Comparison of ENCODE assay signal across 20 cellular contexts in the genomic region with DNA sequence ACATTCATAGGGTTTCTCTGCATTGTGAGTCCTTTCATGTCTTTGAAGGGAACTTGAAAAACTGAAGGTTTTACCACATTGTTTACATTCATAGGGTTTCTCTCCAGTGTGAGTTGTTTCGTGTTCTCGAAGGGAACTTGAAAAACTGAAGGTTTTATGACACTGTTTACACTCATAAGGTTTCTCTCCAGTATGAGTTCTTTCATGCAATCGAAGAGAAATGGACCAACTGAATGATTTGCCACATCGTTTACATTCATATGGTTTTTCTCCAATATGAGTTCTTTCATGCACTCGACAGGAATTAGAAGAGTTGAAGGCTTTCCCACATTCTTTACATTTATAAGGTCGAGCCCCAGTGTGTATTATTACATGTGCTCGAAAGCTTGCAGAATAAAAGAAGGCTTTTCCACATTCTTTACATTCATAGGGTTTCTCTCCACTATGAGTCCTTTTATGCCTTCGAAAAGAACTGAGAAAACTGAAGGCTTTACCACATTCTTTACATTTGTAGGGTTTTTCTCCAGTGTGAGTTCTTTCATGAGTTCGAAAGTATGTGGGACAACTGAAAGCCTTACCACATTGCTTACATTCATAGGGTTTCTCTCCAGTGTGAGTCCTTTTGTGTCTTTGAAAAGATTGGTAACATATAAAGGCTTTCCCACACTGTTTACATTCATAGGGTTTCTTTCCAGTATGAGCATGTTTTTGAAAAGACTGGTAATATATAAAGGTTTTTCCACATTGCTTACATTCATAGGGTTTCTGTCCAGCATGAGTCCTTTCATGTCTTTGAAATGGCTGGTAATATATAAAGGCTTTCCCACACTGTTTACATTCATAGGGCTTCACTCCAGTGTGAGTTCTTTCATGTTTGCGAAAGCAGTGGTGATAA. TPM values are rescaled to one million over a fixed set of nuclear protein-coding genes. Genes with fewer than 3 reads are reported as not detected.
DNase-seq lines count a peak whose midpoint lies in the region; ATAC-seq and TF ChIP-seq lines count a peak whose summit lies in the region.
"Had no signal": no experiment of that assay in that cellular context is flagged by ENCODE, and none has a peak within 500 bp of the region (broad histone marks: within the 10 kb centered on the region; RNA-seq: fewer than 3 reads in every experiment).

No MANE protein-coding gene starts in this region.

- no peak overlapping the region for H4K8ac ChIP-seq in mesendoderm (ENCODE audit: low read depth, low read length)

- no peak overlapping the region for H2BK15ac ChIP-seq in mesendoderm (replicated peaks; ENCODE audit: low read depth)

- no peak overlapping the region for H2BK120ac ChIP-seq in mesendoderm (ENCODE audit: low read depth, low read length)

- H3K27me3 ChIP-seq in BLaER1 (no peaks in the 10 kb centered on the region), HUES48 (ENCODE audit: control insufficient read depth, insufficient read depth, low read length) (no peaks in the 10 kb centered on the region), mesendoderm (ENCODE audit: insufficient read depth, low read length, poor library complexity) (no peaks in the 10 kb centered on the region)
- H3K27me3 ChIP-seq: adrenal gland, upper lobe of right lung had no signal

- H2BK5ac ChIP-seq in mesendoderm (ENCODE audit: low read length) = no peak overlapping the region

- no peaks in the 10 kb centered on the region for H3K79me1 ChIP-seq in mesendoderm (ENCODE audit: low read length)

- no peak overlapping the region for H2AK5ac ChIP-seq in mesendoderm (ENCODE audit: low read length)

- no peak for TF ChIP-seq CTCF in glutamatergic neuron (IDR thresholded peaks at IDR 0.05; ENCODE audit: partially characterized antibody, unreplicated experiment)

- H3K27me3 Mint-ChIP-seq in glutamatergic neuron (ENCODE audit: unreplicated experiment) = peaks cover 8% of the 10 kb centered on the region
- H3K27me3 Mint-ChIP-seq: activated CD4-positive, alpha-beta T cell treated with anti-CD3 and anti-CD28 coated beads for 36 hours; B cell had no signal

- H3K79me2 ChIP-seq in mesendoderm (ENCODE audit: control insufficient read depth, insufficient read depth, low read length) = no peaks in the 10 kb centered on the region

- H3K27ac Mint-ChIP-seq in glutamatergic neuron (ENCODE audit: unreplicated experiment) = no peak overlapping the region
- H3K27ac Mint-ChIP-seq: activated CD4-positive, alpha-beta T cell treated with anti-CD3 and anti-CD28 coated beads for 36 hours; B cell had no signal

- no peak overlapping the region for H3K23ac ChIP-seq in mesendoderm (ENCODE audit: low read length)

- peaks cover 90% of the 10 kb centered on the region for H3K36me3 Mint-ChIP-seq in glutamatergic neuron (ENCODE audit: unreplicated experiment)

- no peak for ATAC-seq in GM21526 (IDR thresholded peaks at IDR 0.05; ENCODE audit: low FRiP score, unreplicated experiment)
- ATAC-seq in HG02852 (IDR thresholded peaks at IDR 0.05; ENCODE audit: unreplicated experiment) = no peak
- ATAC-seq: A549; activated CD4-positive, alpha-beta T cell treated with anti-CD3 and anti-CD28 coated beads for 36 hours; upper lobe of right lung had no signal

- H3K4me1 ChIP-seq in BLaER1 (no peaks in the 10 kb centered on the region), HUES48 (ENCODE audit: control insufficient read depth, insufficient read depth, low read length) (no peaks in the 10 kb centered on the region), mesendoderm (ENCODE audit: control insufficient read depth, low read depth, low read length) (no peaks in the 10 kb centered on the region)
- H3K4me1 ChIP-seq: A549, adrenal gland, upper lobe of right lung had no signal

- peaks cover 54% of the 10 kb centered on the region for H3K9me3 Mint-ChIP-seq in glutamatergic neuron (ENCODE audit: unreplicated experiment)

- H3K27ac ChIP-seq in BLaER1 (no peak overlapping the region), HUES48 (ENCODE audit: low read depth, low read length) (no peak overlapping the region), mesendoderm (ENCODE audit: low read depth, low read length) (no peak overlapping the region)
- H3K27ac ChIP-seq: A549, adrenal gland, upper lobe of right lung had no signal

- peak overlapping the region; percentile 35 for H3K4me3 ChIP-seq in BLaER1
- peak overlapping the region; percentile 32; the same call in 1 of the 2 replicates for H3K4me3 ChIP-seq in HUES48 (ENCODE audit: low read depth, low read length)
- H3K4me3 ChIP-seq in mesendoderm (ENCODE audit: low read length) = peak overlapping the region; percentile 12
- H3K4me3 ChIP-seq: A549, upper lobe of right lung had no signal

- H3K18ac ChIP-seq in mesendoderm (ENCODE audit: low read length) = no peak overlapping the region

- H3K36me3 ChIP-seq in BLaER1 (peaks cover 99% of the 10 kb centered on the region), HUES48 (ENCODE audit: control insufficient read depth, insufficient read depth, low read length) (peaks cover 44% of the 10 kb centered on the region), mesendoderm (ENCODE audit: control insufficient read depth, insufficient read depth, low read length) (peaks cover 6% of the 10 kb centered on the region)

- H3K56ac ChIP-seq in mesendoderm (ENCODE audit: low read length) = no peak overlapping the region

- H3K4me3 Mint-ChIP-seq in glutamatergic neuron (ENCODE audit: unreplicated experiment) = no peak overlapping the region
- H3K4me3 Mint-ChIP-seq: activated CD4-positive, alpha-beta T cell treated with anti-CD3 and anti-CD28 coated beads for 36 hours; B cell had no signal

- no peaks in the 10 kb centered on the region for H3K4me1 Mint-ChIP-seq in glutamatergic neuron (ENCODE audit: low read depth, unreplicated experiment)
- H3K4me1 Mint-ChIP-seq: activated CD4-positive, alpha-beta T cell treated with anti-CD3 and anti-CD28 coated beads for 36 hours; B cell had no signal

- no peaks in the 10 kb centered on the region; the same call in 1 of the 2 replicates for H4K20me1 ChIP-seq in BLaER1

- H3K9me3 ChIP-seq in BLaER1 (peaks cover 100% of the 10 kb centered on the region), HUES48 (ENCODE audit: control insufficient read depth, insufficient read depth, low read length) (peaks cover 92% of the 10 kb centered on the region)

- DNase-seq in dermis blood vessel endothelial cell = peak; percentile 1
- DNase-seq in mesendoderm = peak; percentile 19
- no peak for DNase-seq in glutamatergic neuron
- no peak for DNase-seq in NCI-H1694 (lab: John Stamatoyannopoulos, UW)
- DNase-seq: activated CD4-positive, alpha-beta T cell treated with anti-CD3 and anti-CD28 coated beads for 36 hours; adrenal gland; COR-L47; cortex of kidney; Kasumi-1; NCI-H1694 treated with DMSO at 0.1 percent for 48 hours; NCI-H2171; NCI-H510A treated with DMSO at 0.1 percent for 48 hours; stimulated activated CD4-positive, alpha-beta T cell treated with anti-CD3 and anti-CD28 coated beads, Interleukin-1b, Interleukin-23, amount 100 ng/mL, for 48 hours; upper lobe of right lung had no signal

- no peak overlapping the region for H4K5ac ChIP-seq in mesendoderm (ENCODE audit: low read length)

- H3K9ac ChIP-seq in BLaER1 (no peak overlapping the region), HUES48 (ENCODE audit: low read depth, low read length) (no peak overlapping the region), mesendoderm (ENCODE audit: low read length) (no peak overlapping the region)

- no peak overlapping the region for H3K4ac ChIP-seq in mesendoderm (ENCODE audit: low read depth, low read length)

- H3K4me2 ChIP-seq in BLaER1 (no peak overlapping the region), mesendoderm (ENCODE audit: low read length) (no peak overlapping the region)
- H3K4me2 ChIP-seq: A549 had no signal

- WGBS in mesendoderm (ENCODE audit: extremely low coverage, insufficient coverage, low lambda C conversion rate) = no CpG with 5 or more reads among the region's 10 CpGs

RNA-seq across cellular contexts. Expression of a gene that starts 20.7 kb away (rescaled TPM):
- total RNA-seq in dermis blood vessel endothelial cell (6.0 and 8.2 TPM in 2 replicates), glutamatergic neuron (ENCODE audit: unreplicated experiment) (10.9 TPM)
- polyA plus RNA-seq in mesendoderm (2013, experiment 1 of 2) = 2.0 TPM
- 2.2 TPM for polyA plus RNA-seq in mesendoderm (2013, experiment 2 of 2)

RNA-seq across cellular contexts. Expression of a gene that starts 43.5 kb away (rescaled TPM):
- total RNA-seq in dermis blood vessel endothelial cell (15.9 and 20.4 TPM in 2 replicates), glutamatergic neuron (ENCODE audit: unreplicated experiment) (8.0 TPM)
- polyA plus RNA-seq in mesendoderm (2013, experiment 1 of 2) = 38.5 TPM
- polyA plus RNA-seq in mesendoderm (2013, experiment 2 of 2) = 35.3 TPM

RNA-seq across cellular contexts. Expression of a gene that starts 48.7 kb away (rescaled TPM):
- 36.8 and 188 TPM in 2 replicates for total RNA-seq in dermis blood vessel endothelial cell
- 37.8 TPM for polyA plus RNA-seq in mesendoderm (2013, experiment 1 of 2)
- 36.4 TPM for polyA plus RNA-seq in mesendoderm (2013, experiment 2 of 2)
- total RNA-seq in glutamatergic neuron (ENCODE audit: unreplicated experiment) = 92.7 TPM

Comparison
In these comparisons a context has a peak if more than half of its experiments do, and no peak if none do; other contexts are left out.
1. DNase-seq: peak in dermis blood vessel endothelial cell (single experiment) and mesendoderm (single experiment); none in glutamatergic neuron (single experiment) and NCI-H1694 (single experiment).
2. Peak in every context shown above with its lines, with median percentiles within 50 percentile points of each other: H3K4me3 ChIP-seq.